Comparison of ENCODE assay signal across 9 cellular contexts in genomic region chr17:21036361-21036881, GRCh38. TPM values are rescaled to one million over a fixed set of nuclear protein-coding genes. Genes with fewer than 3 reads are reported as not detected.
DNase-seq lines count a peak whose midpoint lies in the region; ATAC-seq lines count a peak whose summit lies in the region.
"Had no signal": no experiment of that assay in that cellular context is flagged by ENCODE, and none has a peak within 500 bp of the region (broad histone marks: within the 10 kb centered on the region; RNA-seq: fewer than 3 reads in every experiment).

No MANE protein-coding gene starts in this region.

- ATAC-seq in memory B cell (ENCODE audit: low read depth) (peak; percentile 32), GM21390 (IDR thresholded peaks at IDR 0.05; ENCODE audit: unreplicated experiment) (no peak), HG02852 (IDR thresholded peaks at IDR 0.05; ENCODE audit: unreplicated experiment) (no peak)

- no peaks in the 10 kb centered on the region for H3K27me3 ChIP-seq in GM23248 (replicated peaks; ENCODE audit: insufficient read depth)

- H3K36me3 ChIP-seq in GM23248 (ENCODE audit: low read depth), result no peaks in the 10 kb centered on the region

- in situ Hi-C loops in GM23248 (cut with MboI), result no loop called here

- H3K9me3 Mint-ChIP-seq in activated CD4-positive, alpha-beta memory T cell treated with anti-CD3 and anti-CD28 coated beads for 36 hours, result no peaks in the 10 kb centered on the region
- no peaks in the 10 kb centered on the region for H3K9me3 Mint-ChIP-seq in memory B cell

- intact Hi-C loops in activated CD4-positive, alpha-beta memory T cell treated with anti-CD3 and anti-CD28 coated beads for 36 hours (cut with micrococcal nuclease), result no loop called here

- DNase-seq in AML-193 (lab: John Stamatoyannopoulos, UW) (peak; percentile 33 to 46), GM23248 (peak; percentile 51), memory B cell (ENCODE audit: low spot score in 2 of 2) (no peak), ecto neural progenitor cell (ENCODE audit: low spot score) (no peak), NCI-H1436 treated with DMSO at 0.1 percent for 48 hours (lab: John Stamatoyannopoulos, UW) (no peak)
- DNase-seq in activated CD4-positive, alpha-beta memory T cell treated with anti-CD3 and anti-CD28 coated beads for 36 hours, result no peak

- peaks cover 59% of the 10 kb centered on the region for H4K20me1 ChIP-seq in GM23248 (ENCODE audit: insufficient read depth)

- H3K4me1 ChIP-seq in GM23248 (ENCODE audit: insufficient read depth), result peaks cover 51% of the 10 kb centered on the region

- H3K4me1 Mint-ChIP-seq in activated CD4-positive, alpha-beta memory T cell treated with anti-CD3 and anti-CD28 coated beads for 36 hours (ENCODE audit: low read depth), result peaks cover 73% of the 10 kb centered on the region
- H3K4me1 Mint-ChIP-seq in memory B cell, result peaks cover 55% of the 10 kb centered on the region

- WGBS in GM23248 (ENCODE audit: low coverage in 1 of 2, low lambda C conversion rate in 2 of 2, missing lambda C conversion rate in 2 of 2), 2 experiments, result 68 to 69% methylated on average over 4 of the region's 4 CpGs

- H3K9ac ChIP-seq in GM23248, result no peak overlapping the region

- no peaks in the 10 kb centered on the region for H3K9me3 ChIP-seq in GM23248 (ENCODE audit: low read depth)

- no peaks in the 10 kb centered on the region for H3K9me2 ChIP-seq in GM23248 (ENCODE audit: insufficient read depth)

- H2AFZ ChIP-seq in GM23248, result no peak overlapping the region

- H3K79me2 ChIP-seq in GM23248 (ENCODE audit: insufficient read depth), result peaks cover 100% of the 10 kb centered on the region

- no peak overlapping the region for H3K4me2 ChIP-seq in GM23248 (ENCODE audit: unreplicated experiment)

- POLR2A ChIA-PET in activated CD4-positive, alpha-beta memory T cell treated with anti-CD3 and anti-CD28 coated beads for 36 hours (lab: Charles Lee), result no interaction called here

- H3F3A ChIP-seq in GM23248 (ENCODE audit: insufficient read depth), result peaks cover 40% of the 10 kb centered on the region

- CTCF ChIA-PET in activated CD4-positive, alpha-beta memory T cell treated with anti-CD3 and anti-CD28 coated beads for 36 hours (lab: Charles Lee), result interaction anchor here (1.0 to 1.4 kb wide), 2 partner anchors 62 to 83 kb away, joined by 3 read pairs; no protein-coding TSS in a partner anchor

- no peak overlapping the region for H3K4me3 Mint-ChIP-seq in activated CD4-positive, alpha-beta memory T cell treated with anti-CD3 and anti-CD28 coated beads for 36 hours
- H3K4me3 Mint-ChIP-seq in memory B cell, result peak overlapping the region; percentile 61

- peaks cover 10% of the 10 kb centered on the region for H3K36me3 Mint-ChIP-seq in activated CD4-positive, alpha-beta memory T cell treated with anti-CD3 and anti-CD28 coated beads for 36 hours
- peaks cover 4% of the 10 kb centered on the region for H3K36me3 Mint-ChIP-seq in memory B cell

- H3K27me3 Mint-ChIP-seq in activated CD4-positive, alpha-beta memory T cell treated with anti-CD3 and anti-CD28 coated beads for 36 hours, result no peaks in the 10 kb centered on the region
- no peaks in the 10 kb centered on the region for H3K27me3 Mint-ChIP-seq in memory B cell

- peak overlapping the region; percentile 26 for H3K27ac Mint-ChIP-seq in activated CD4-positive, alpha-beta memory T cell treated with anti-CD3 and anti-CD28 coated beads for 36 hours
- peak overlapping the region; percentile 45 for H3K27ac Mint-ChIP-seq in memory B cell

- no peak overlapping the region for H3K4me3 ChIP-seq in GM23248
- H3K4me3 ChIP-seq: lung had no signal

- H3K27ac ChIP-seq in GM23248, result 0 out of 2 replicates have a peak overlapping the region, but pooled peaks have one; percentile 19

RNA-seq across cellular contexts. Expression of gene USP22, which starts 6.4 kb away (rescaled TPM):
- 154 and 161 TPM in 2 replicates for total RNA-seq in GM23248 (2014; rRNA removed; shearing (Covaris generic))
- polyA plus RNA-seq in GM23248 (2016; fragmentation: Nextera tagmentation; extraction: Ambion mirVana), result 70.6 and 75.1 TPM in 2 replicates
- 100 to 1,000 TPM; 120 to 124 TPM for total RNA-seq in activated CD4-positive, alpha-beta memory T cell treated with anti-CD3 and anti-CD28 coated beads for 36 hours

Comparison
In these comparisons a context has a peak if more than half of its experiments do, and no peak if none do; other contexts are left out.
1. DNase-seq: peak in AML-193 (2 of 2) and GM23248 (single experiment); none in activated CD4-positive, alpha-beta memory T cell treated with anti-CD3 and anti-CD28 coated beads for 36 hours (single experiment), memory B cell (0 of 2), ecto neural progenitor cell (single experiment) and NCI-H1436 treated with DMSO at 0.1 percent for 48 hours (single experiment).